Comparison of ENCODE assay signal across 26 cellular contexts in the genomic region with DNA sequence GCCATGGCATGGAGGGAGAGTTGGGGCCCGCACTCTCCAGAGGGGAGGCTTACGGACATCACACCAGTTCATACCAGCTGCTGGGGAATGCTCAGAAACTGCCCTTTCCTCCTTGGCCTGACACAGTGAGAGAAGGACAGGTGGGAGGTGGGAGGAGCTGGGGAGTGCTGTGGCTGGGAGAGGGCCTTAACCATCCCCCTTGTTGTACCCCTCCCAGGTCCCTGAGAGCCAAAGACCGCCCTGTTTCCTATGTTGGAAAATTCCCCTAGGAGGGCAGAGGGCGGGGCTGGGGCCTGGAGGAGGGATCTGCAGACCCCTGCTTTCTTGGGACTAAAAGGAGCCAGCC. TPM values are rescaled to one million over a fixed set of nuclear protein-coding genes. Genes with fewer than 3 reads are reported as not detected.
DNase-seq lines count a peak whose midpoint lies in the region; FAIRE-seq and TF ChIP-seq lines count a peak whose summit lies in the region.
"Had no signal": no experiment of that assay in that cellular context is flagged by ENCODE, and none has a peak within 500 bp of the region (broad histone marks: within the 10 kb centered on the region; RNA-seq: fewer than 3 reads in every experiment).

No MANE protein-coding gene starts in this region.

- peak overlapping the region; percentile 13 for H3K27ac ChIP-seq in hepatocyte
- H3K27ac ChIP-seq in uterus = peak overlapping the region; percentile 32 to 67
- H3K27ac ChIP-seq: psoas muscle had no signal

- FAIRE-seq in HTR-8/SVneo (lab: Jason Lieb, UNC) = no peak
- FAIRE-seq: H54 had no signal

- no peak overlapping the region for H3K4me2 ChIP-seq in hepatocyte

- H3K4me3 ChIP-seq in hepatocyte = no peak overlapping the region
- no peak overlapping the region for H3K4me3 ChIP-seq in uterus
- H3K4me3 ChIP-seq: psoas muscle, stomach, upper lobe of left lung had no signal

- H3K79me2 ChIP-seq in hepatocyte = peaks cover 94% of the 10 kb centered on the region

- 76% methylated on average over 4 of the region's 4 CpGs for WGBS in hepatocyte (ENCODE audit: low lambda C conversion rate, missing lambda C conversion rate)

- H3K27ac Mint-ChIP-seq in HFFc6 = no peak overlapping the region
- H3K27ac Mint-ChIP-seq: dendritic cell treated with granulocyte-macrophage colony-stimulating factor and Interleukin-4, amounts not matched to agents 40 ng/mL and 50 ng/mL, for 4 days; T-helper 2 cell treated with Interferon-gamma antibody and Interleukin-4, amounts not matched to agents 5 μg/mL and 100 μg/mL, for 36 hours had no signal

- H3K4me1 Mint-ChIP-seq in HFFc6 (ENCODE audit: low read depth) = peaks cover 26% of the 10 kb centered on the region

- no peaks in the 10 kb centered on the region for H3K9me2 ChIP-seq in hepatocyte (replicated peaks; ENCODE audit: insufficient read depth)

- H3K4me3 Mint-ChIP-seq in HFFc6 = no peak overlapping the region
- H3K4me3 Mint-ChIP-seq: dendritic cell treated with granulocyte-macrophage colony-stimulating factor and Interleukin-4, amounts not matched to agents 40 ng/mL and 50 ng/mL, for 4 days; natural killer cell treated with Interleukin-12 subunit alpha and Interleukin-12 subunit beta and Interleukin-15 and Interleukin-18, amount 100 ng/mL, for 72 hours; T-helper 2 cell treated with Interferon-gamma antibody and Interleukin-4, amounts not matched to agents 5 μg/mL and 100 μg/mL, for 36 hours had no signal

- no peak overlapping the region for H2AFZ ChIP-seq in hepatocyte

- no peaks in the 10 kb centered on the region for H3K9me3 Mint-ChIP-seq in HFFc6
- H3K9me3 Mint-ChIP-seq: dendritic cell treated with granulocyte-macrophage colony-stimulating factor and Interleukin-4, amounts not matched to agents 40 ng/mL and 50 ng/mL, for 4 days; natural killer cell treated with Interleukin-12 subunit alpha and Interleukin-12 subunit beta and Interleukin-15 and Interleukin-18, amount 100 ng/mL, for 72 hours; T-helper 2 cell treated with Interferon-gamma antibody and Interleukin-4, amounts not matched to agents 5 μg/mL and 100 μg/mL, for 36 hours had no signal

- no peaks in the 10 kb centered on the region; the same call in 1 of the 2 replicates for H3K36me3 Mint-ChIP-seq in HFFc6 (ENCODE audit: low read depth)

- intact Hi-C loops in uterus (cut with DNase I; ENCODE audit: low total_unique reads) = no loop called here

- DNase-seq in NCI-H82 (lab: John Stamatoyannopoulos, UW) (peak; percentile 42), NCI-H82 treated with DMSO at 0.1 percent for 48 hours (lab: John Stamatoyannopoulos, UW; ENCODE audit: unreplicated experiment) (no peak), hepatocyte (ENCODE audit: low spot score) (no peak), myocyte (ENCODE audit: low read depth) (peak; percentile 53), uterus (no peak), HFFc6 (no peak), anterior cingulate cortex (lab: John Stamatoyannopoulos, UW) (no peak), HTR-8/SVneo (ENCODE audit: insufficient read length, low spot score) (no peak)
- DNase-seq: activated CD4-positive, alpha-beta T cell treated with anti-CD3 and anti-CD28 coated beads, Interleukin-2, amount 50 U/mL, for 1 hour; activated naive CD4-positive, alpha-beta T cell treated with anti-CD3 and anti-CD28 coated beads, Interleukin-2, amount 50 U/mL, for 16 hours; AML-193; caudate nucleus; DMS79; left colon; midbrain; NCI-H1105; NCI-H2081; NCI-H774; OCI-M1; psoas muscle; stomach; upper lobe of left lung had no signal

- peaks cover 69% of the 10 kb centered on the region for H4K20me1 ChIP-seq in hepatocyte (ENCODE audit: insufficient read depth, poor library complexity, severe bottlenecking)

- peaks cover 2% of the 10 kb centered on the region; the same call in 1 of the 2 replicates for H3K27me3 Mint-ChIP-seq in HFFc6 (ENCODE audit: insufficient read depth)
- H3K27me3 Mint-ChIP-seq: dendritic cell treated with granulocyte-macrophage colony-stimulating factor and Interleukin-4, amounts not matched to agents 40 ng/mL and 50 ng/mL, for 4 days; natural killer cell treated with Interleukin-12 subunit alpha and Interleukin-12 subunit beta and Interleukin-15 and Interleukin-18, amount 100 ng/mL, for 72 hours had no signal

- H3K27me3 ChIP-seq in hepatocyte (no peaks in the 10 kb centered on the region), uterus (no peaks in the 10 kb centered on the region)
- H3K27me3 ChIP-seq: stomach, upper lobe of left lung had no signal

- TF ChIP-seq CTCF in hepatocyte (IDR thresholded peaks at IDR 0.05; ENCODE audit: poor library complexity) = no peak
- no peak for TF ChIP-seq CTCF in uterus (IDR thresholded peaks at IDR 0.05)
- TF ChIP-seq CTCF in HFFc6 (IDR thresholded peaks at IDR 0.05) = no peak

- H3K4me1 ChIP-seq in hepatocyte (ENCODE audit: insufficient read depth) = peaks cover 57% of the 10 kb centered on the region
- H3K4me1 ChIP-seq in uterus = peaks cover 7 to 12% of the 10 kb centered on the region in 2 donors

- H3K9me3 ChIP-seq in hepatocyte (ENCODE audit: low read depth) = no peaks in the 10 kb centered on the region
- no peaks in the 10 kb centered on the region for H3K9me3 ChIP-seq in uterus
- H3K9me3 ChIP-seq: psoas muscle, stomach, upper lobe of left lung had no signal

- H3K36me3 ChIP-seq in hepatocyte (replicated peaks; ENCODE audit: insufficient read depth, low read depth) = no peaks in the 10 kb centered on the region
- H3K36me3 ChIP-seq in uterus = no peaks in the 10 kb centered on the region

- TF ChIP-seq POLR2A in uterus (IDR thresholded peaks at IDR 0.05) = no peak

RNA-seq across cellular contexts. Expression of a gene that starts 24.1 kb away (rescaled TPM):
- 18.0 and 24.3 TPM in 2 replicates for total RNA-seq in hepatocyte
- polyA plus RNA-seq in hepatocyte = 79.9 and 87.8 TPM in 2 replicates
- 3.1 and 7.1 TPM in 2 replicates for total RNA-seq in myocyte
- 10.8 TPM for polyA plus RNA-seq in myocyte (2012)
- 10 to 100 TPM in 2 of 4 donors, 1 to 10 TPM in 2; 3.8 to 50.1 (median 9.4) TPM for total RNA-seq in uterus
- 10 to 100 TPM; 17.9 to 24.4 (median 24.0) TPM for total RNA-seq in HFFc6 (2021; fragmentation: NEBNext Ultra II Directional; extraction: Animal tissue kit (Norgen Biotek cat#: 25700))

Comparison
In these comparisons a context has a peak if more than half of its experiments do, and no peak if none do; other contexts are left out.
1. DNase-seq: peak in NCI-H82 (single experiment) and myocyte (single experiment); none in NCI-H82 treated with DMSO at 0.1 percent for 48 hours (single experiment), hepatocyte (single experiment), uterus (0 of 2), HFFc6 (single experiment), anterior cingulate cortex (0 of 58) and HTR-8/SVneo (single experiment).